In genomic region chr18:23812566-23813440, GRCh38 we compare ENCODE assay signal across 8 cellular contexts.
A peak's percentile ranks its signal among the peaks of the same experiment; 100 is the strongest.
DNase-seq lines count a peak whose midpoint lies in the region; ATAC-seq and TF ChIP-seq lines count a peak whose summit lies in the region.

No MANE protein-coding gene starts in this region.

- ATAC-seq in memory B cell (ENCODE audit: low read depth) = peak; percentile 15
- no peak for ATAC-seq in HG03469 (IDR thresholded peaks at IDR 0.05; ENCODE audit: unreplicated experiment)
- ATAC-seq in GM21723 (IDR thresholded peaks at IDR 0.05; ENCODE audit: unreplicated experiment) = no peak

- H3K4me1 Mint-ChIP-seq in MCF 10A (ENCODE audit: insufficient read depth, unreplicated experiment) (no peaks in the 10 kb centered on the region), memory B cell (peaks cover 10% of the 10 kb centered on the region)

- TF ChIP-seq CTCF in MCF 10A (IDR thresholded peaks at IDR 0.05; ENCODE audit: unreplicated experiment) = peak; percentile 59

- no peak overlapping the region for H3K4me3 Mint-ChIP-seq in MCF 10A (ENCODE audit: unreplicated experiment)
- no peak overlapping the region for H3K4me3 Mint-ChIP-seq in memory B cell

- DNase-seq in NCI-H524 (lab: John Stamatoyannopoulos, UW) = peak; percentile 8 to 62
- DNase-seq in NCI-H524 treated with DMSO at 0.1 percent for 48 hours (lab: John Stamatoyannopoulos, UW) = no peak
- peak; percentile 9 for DNase-seq in NCI-H2196 treated with DMSO at 0.1 percent for 48 hours (lab: John Stamatoyannopoulos, UW; ENCODE audit: unreplicated experiment)
- peak; percentile 35 for DNase-seq in MCF 10A (ENCODE audit: unreplicated experiment)
- DNase-seq in memory B cell (ENCODE audit: low spot score in 2 of 2) = no peak
- DNase-seq in SHP77 (lab: John Stamatoyannopoulos, UW) = no peak

- H3K36me3 Mint-ChIP-seq in MCF 10A (ENCODE audit: insufficient read depth, unreplicated experiment) (no peaks in the 10 kb centered on the region), memory B cell (no peaks in the 10 kb centered on the region)

- H3K27me3 Mint-ChIP-seq in MCF 10A (ENCODE audit: insufficient read depth, unreplicated experiment) (no peaks in the 10 kb centered on the region), memory B cell (peaks cover 4% of the 10 kb centered on the region)

- POLR2A ChIA-PET in MCF 10A (lab: Yijun Ruan, JAX) = no interaction called here

- no peaks in the 10 kb centered on the region for H3K9me3 Mint-ChIP-seq in MCF 10A (ENCODE audit: unreplicated experiment)
- no peaks in the 10 kb centered on the region for H3K9me3 Mint-ChIP-seq in memory B cell

- no peak overlapping the region for H3K27ac Mint-ChIP-seq in MCF 10A (ENCODE audit: low read depth, unreplicated experiment)
- no peak overlapping the region for H3K27ac Mint-ChIP-seq in memory B cell

- intact Hi-C loops in MCF 10A (cut with micrococcal nuclease) = loop anchor here (1.0 to 5.0 kb wide), 6 partner anchors 96 to 314 kb away; no protein-coding TSS in a partner anchor

- BruUV-seq in MCF 10A (replicated peaks; lab: Mats Ljungman, UMichigan) = no TSS peak

- CTCF ChIA-PET in MCF 10A (lab: Yijun Ruan, JAX) = interaction anchor here (0.6 to 2.9 kb wide), 12 partner anchors 13 to 265 kb away, joined by 3 to 30 read pairs (median 4); no protein-coding TSS in a partner anchor

Comparison
In these comparisons a context has a peak if more than half of its experiments do, and no peak if none do; other contexts are left out.
1. DNase-seq: peak in NCI-H524 (2 of 2), NCI-H2196 treated with DMSO at 0.1 percent for 48 hours (single experiment) and MCF 10A (single experiment); none in NCI-H524 treated with DMSO at 0.1 percent for 48 hours (single experiment), memory B cell (0 of 2) and SHP77 (0 of 2).